Comparison of ENCODE assay signal across 11 cellular contexts in the genomic region with DNA sequence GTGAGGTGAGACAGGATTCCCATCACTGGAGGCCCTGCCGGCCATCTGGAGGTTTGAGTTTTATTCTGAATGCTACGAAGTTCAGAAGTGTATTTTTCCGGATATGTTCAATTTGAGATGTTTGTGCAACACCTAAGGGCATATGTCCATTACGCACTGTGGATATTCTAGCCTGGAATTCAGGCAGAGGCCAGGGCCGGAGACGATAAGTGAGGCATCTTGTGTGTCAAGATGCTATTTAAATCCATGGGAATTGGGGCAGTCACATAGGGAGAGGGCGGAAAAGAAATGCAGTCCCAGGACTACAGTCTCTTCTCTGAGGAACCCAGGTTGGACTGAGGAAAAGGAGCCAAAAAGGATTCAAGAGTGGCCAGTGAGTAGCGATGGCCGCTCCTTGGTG. TPM values are rescaled to one million over a fixed set of nuclear protein-coding genes. Genes with fewer than 3 reads are reported as not detected.
DNase-seq lines count a peak whose midpoint lies in the region; ATAC-seq and TF ChIP-seq lines count a peak whose summit lies in the region.
"Had no signal": no experiment of that assay in that cellular context is flagged by ENCODE, and none has a peak within 500 bp of the region (broad histone marks: within the 10 kb centered on the region; RNA-seq: fewer than 3 reads in every experiment).

No MANE protein-coding gene starts in this region.

- H2AFZ ChIP-seq in Karpas-422 (ENCODE audit: low read length) = no peak overlapping the region

- peaks cover 11% of the 10 kb centered on the region for H3K36me3 Mint-ChIP-seq in CD4-positive, alpha-beta T cell (ENCODE audit: low read depth)
- H3K36me3 Mint-ChIP-seq in central memory CD8-positive, alpha-beta T cell (ENCODE audit: insufficient read depth) = peaks cover 11% of the 10 kb centered on the region
- no peaks in the 10 kb centered on the region for H3K36me3 Mint-ChIP-seq in naive thymus-derived CD8-positive, alpha-beta T cell

- no peak overlapping the region for H3K27ac ChIP-seq in CD4-positive, alpha-beta T cell (ENCODE audit: low read depth, low read length)
- peak overlapping the region; percentile 75 for H3K27ac ChIP-seq in Karpas-422 (ENCODE audit: low read length)

- peaks cover 68% of the 10 kb centered on the region for H3K79me2 ChIP-seq in Karpas-422 (ENCODE audit: low read length)

- no peaks in the 10 kb centered on the region for H3K9me2 ChIP-seq in Karpas-422 (replicated peaks; ENCODE audit: insufficient read depth, low read length)

- no peaks in the 10 kb centered on the region for H3K9me3 Mint-ChIP-seq in CD4-positive, alpha-beta T cell
- no peaks in the 10 kb centered on the region for H3K9me3 Mint-ChIP-seq in central memory CD8-positive, alpha-beta T cell
- no peaks in the 10 kb centered on the region for H3K9me3 Mint-ChIP-seq in naive thymus-derived CD8-positive, alpha-beta T cell

- peaks cover 5% of the 10 kb centered on the region; the same call in 1 of the 2 replicates for H3K36me3 ChIP-seq in Karpas-422 (ENCODE audit: insufficient read depth, low read length)
- H3K36me3 ChIP-seq: ovary had no signal

- no peak for TF ChIP-seq CTCF in CD4-positive, alpha-beta T cell (IDR thresholded peaks at IDR 0.05)

- no peaks in the 10 kb centered on the region for H3K27me3 Mint-ChIP-seq in CD4-positive, alpha-beta T cell
- H3K27me3 Mint-ChIP-seq in central memory CD8-positive, alpha-beta T cell = no peaks in the 10 kb centered on the region
- H3K27me3 Mint-ChIP-seq in naive thymus-derived CD8-positive, alpha-beta T cell = no peaks in the 10 kb centered on the region

- H3K4me2 ChIP-seq in Karpas-422 (ENCODE audit: low read depth, low read length, poor library complexity, severe bottlenecking) = peak overlapping the region; percentile 97

- peak overlapping the region; percentile 86 for H3K9ac ChIP-seq in Karpas-422 (ENCODE audit: low read length)

- peak overlapping the region; percentile 21 for H3K27ac Mint-ChIP-seq in CD4-positive, alpha-beta T cell
- no peak overlapping the region for H3K27ac Mint-ChIP-seq in central memory CD8-positive, alpha-beta T cell (ENCODE audit: low read depth)
- peak overlapping the region in 5 of 10 donors; percentile 3 to 93 (median 65) for H3K27ac Mint-ChIP-seq in naive thymus-derived CD8-positive, alpha-beta T cell

- no peak for DNase-seq in CD4-positive, alpha-beta T cell
- DNase-seq in Karpas-422 (no peak), SK-N-DZ (ENCODE audit: low spot score) (no peak), NCI-H2081 treated with DMSO at 0.1 percent for 48 hours (lab: John Stamatoyannopoulos, UW) (no peak)
- no peak for DNase-seq in central memory CD8-positive, alpha-beta T cell (ENCODE audit: low spot score in 2 of 2)
- no peak for DNase-seq in naive thymus-derived CD8-positive, alpha-beta T cell
- no peak for DNase-seq in NK-92 treated with Interleukin-12 subunit alpha and Interleukin-12 subunit beta, amount 100 ng/mL, for 24 hours (lab: John Stamatoyannopoulos, UW)
- DNase-seq: GF-D8, NCI-H1092 treated with DMSO at 0.1 percent for 48 hours, ovary had no signal

- POLR2A ChIA-PET in CD4-positive, alpha-beta T cell (lab: Charles Lee) = interaction anchor here (3.6 kb wide), 1 partner anchor 38 kb away, joined by 63 read pairs; a partner anchor contains a TSS
- POLR2A ChIA-PET in naive thymus-derived CD8-positive, alpha-beta T cell (lab: Charles Lee) = interaction anchor here (0.8 to 2.9 kb wide), 2 partner anchors 13 to 83 kb away, joined by 7 to 20 read pairs; a partner anchor contains a TSS

- ATAC-seq in CD4-positive, alpha-beta T cell (ENCODE audit: poor library complexity) = no peak
- ATAC-seq in central memory CD8-positive, alpha-beta T cell (replicated peaks; ENCODE audit: extremely low read depth, poor library complexity, severe bottlenecking) = no peak
- no peak for ATAC-seq in naive thymus-derived CD8-positive, alpha-beta T cell
- no peak for ATAC-seq in GM18498 (IDR thresholded peaks at IDR 0.05; ENCODE audit: unreplicated experiment)

- intact Hi-C loops in CD4-positive, alpha-beta T cell (cut with DNase I, micrococcal nuclease) = loop anchor here in 1 of 2 experiments (5.0 kb wide), 1 partner anchor 76 kb away; a partner anchor contains a TSS

- peak overlapping the region; percentile 96 for H3K4me3 Mint-ChIP-seq in CD4-positive, alpha-beta T cell
- peak overlapping the region; percentile 92 for H3K4me3 Mint-ChIP-seq in central memory CD8-positive, alpha-beta T cell
- H3K4me3 Mint-ChIP-seq in naive thymus-derived CD8-positive, alpha-beta T cell = peak overlapping the region; percentile 91 to 97 (median 94)

- H3K4me1 Mint-ChIP-seq in CD4-positive, alpha-beta T cell (ENCODE audit: low read depth) = peaks cover 43% of the 10 kb centered on the region
- peaks cover 24% of the 10 kb centered on the region for H3K4me1 Mint-ChIP-seq in central memory CD8-positive, alpha-beta T cell
- H3K4me1 Mint-ChIP-seq in naive thymus-derived CD8-positive, alpha-beta T cell = peaks cover 13 to 35% (median 33%) of the 10 kb centered on the region in 4 donors

- CTCF ChIA-PET in CD4-positive, alpha-beta T cell (lab: Charles Lee) = no interaction called here

- no peaks in the 10 kb centered on the region for H3K9me3 ChIP-seq in CD4-positive, alpha-beta T cell (ENCODE audit: control insufficient read depth, low read length)
- H3K9me3 ChIP-seq in Karpas-422 (ENCODE audit: low read length) = no peaks in the 10 kb centered on the region
- H3K9me3 ChIP-seq: ovary had no signal

- no peaks in the 10 kb centered on the region for H3K27me3 ChIP-seq in CD4-positive, alpha-beta T cell (ENCODE audit: control insufficient read depth, insufficient read depth, low read length)
- no peaks in the 10 kb centered on the region for H3K27me3 ChIP-seq in Karpas-422 (ENCODE audit: low read length)
- H3K27me3 ChIP-seq: ovary had no signal

- H3K4me1 ChIP-seq in Karpas-422 (ENCODE audit: low read length) = peaks cover 35% of the 10 kb centered on the region

- H4K20me1 ChIP-seq in Karpas-422 (ENCODE audit: insufficient read depth, low read depth, low read length) = no peaks in the 10 kb centered on the region

- H3K4me3 ChIP-seq in Karpas-422 (ENCODE audit: low read length) = peak overlapping the region; percentile 83

RNA-seq across cellular contexts. Expression of a gene that starts 1.9 kb away (rescaled TPM):
- 1 to 10 TPM; 3.4 to 3.5 TPM for total RNA-seq in CD4-positive, alpha-beta T cell
- 15.7 and 23.8 TPM in 2 replicates for total RNA-seq in Karpas-422 (2014; rRNA removed; shearing (Covaris generic); ENCODE audit: low replicate concordance)
- 1 to 10 TPM; 3.9 to 4.4 TPM for total RNA-seq in naive thymus-derived CD8-positive, alpha-beta T cell
- 1 to 10 TPM; 2.8 to 8.6 (median 3.7) TPM for polyA plus RNA-seq in naive thymus-derived CD8-positive, alpha-beta T cell
- 25.0 and 27.8 TPM in 2 replicates for polyA plus RNA-seq in SK-N-DZ (2014; cell fraction: cytosol; rRNA removed)
- 21.2 and 23.3 TPM in 2 replicates for polyA plus RNA-seq in SK-N-DZ (2014; cell fraction: nucleus; rRNA removed)

RNA-seq across cellular contexts. Expression of a gene that starts 38.7 kb away (rescaled TPM):
- total RNA-seq in CD4-positive, alpha-beta T cell = 10 to 100 TPM; 29.1 to 33.4 TPM
- 34.2 and 34.8 TPM in 2 replicates for total RNA-seq in Karpas-422 (2014; rRNA removed; shearing (Covaris generic); ENCODE audit: low replicate concordance)
- 10 to 100 TPM; 16.7 to 18.1 TPM for total RNA-seq in naive thymus-derived CD8-positive, alpha-beta T cell
- 10 to 100 TPM; 15.1 to 18.9 (median 17.6) TPM for polyA plus RNA-seq in naive thymus-derived CD8-positive, alpha-beta T cell
- polyA plus RNA-seq in SK-N-DZ (2014; cell fraction: cytosol; rRNA removed) = 25.5 and 30.1 TPM in 2 replicates
- 27.5 and 32.7 TPM in 2 replicates for polyA plus RNA-seq in SK-N-DZ (2014; cell fraction: nucleus; rRNA removed)

RNA-seq across cellular contexts. Expression of a gene that starts 38.7 kb away (rescaled TPM):
- 10 to 100 TPM; 26.2 to 26.9 TPM for total RNA-seq in CD4-positive, alpha-beta T cell
- 22.1 and 25.0 TPM in 2 replicates for total RNA-seq in Karpas-422 (2014; rRNA removed; shearing (Covaris generic); ENCODE audit: low replicate concordance)
- 10 to 100 TPM; 13.6 to 15.3 TPM for total RNA-seq in naive thymus-derived CD8-positive, alpha-beta T cell
- polyA plus RNA-seq in naive thymus-derived CD8-positive, alpha-beta T cell = 1 to 10 TPM; 4.6 to 9.9 (median 9.2) TPM
- polyA plus RNA-seq in SK-N-DZ (2014; cell fraction: cytosol; rRNA removed) = 13.6 and 18.5 TPM in 2 replicates
- polyA plus RNA-seq in SK-N-DZ (2014; cell fraction: nucleus; rRNA removed) = 10.4 and 10.7 TPM in 2 replicates

RNA-seq across cellular contexts. Expression of a gene that starts 38.9 kb away (rescaled TPM):
- 1 to 10 TPM; 3.2 to 3.7 TPM for total RNA-seq in CD4-positive, alpha-beta T cell
- 1.2 and 2.2 TPM in 2 replicates for total RNA-seq in Karpas-422 (2014; rRNA removed; shearing (Covaris generic); ENCODE audit: low replicate concordance)
- total RNA-seq in naive thymus-derived CD8-positive, alpha-beta T cell = 1 to 10 TPM; 4.9 to 6.2 TPM
- 1 to 10 TPM; 1.4 to 2.6 (median 2.2) TPM for polyA plus RNA-seq in naive thymus-derived CD8-positive, alpha-beta T cell
- 0.90 and 1.8 TPM in 2 replicates for polyA plus RNA-seq in SK-N-DZ (2014; cell fraction: cytosol; rRNA removed)
- polyA plus RNA-seq in SK-N-DZ (2014; cell fraction: nucleus; rRNA removed) = 2.2 and 2.4 TPM in 2 replicates
